ENCODE assay signal across 2 cellular contexts in genomic region chr18:70372450-70373061, GRCh38.
TF ChIP-seq lines count a peak whose summit lies in the region.

No MANE protein-coding gene starts in this region.

TF ChIP-seq in GM23338, 12 proteins besides CTCF, POLR2A, EP300 and RAD21 (continued from another document):
- TF ChIP-seq POLR2AphosphoS5 (IDR thresholded peaks at IDR 0.05; ENCODE audit: low read depth) (no peak), EZH2phosphoT487 (IDR thresholded peaks at IDR 0.05; ENCODE audit: unreplicated experiment) (no peak), ZNF462 (CRISPR knock-in tag; IDR thresholded peaks at IDR 0.05) (no peak), ZNF331 (CRISPR knock-in tag; IDR thresholded peaks at IDR 0.05; ENCODE audit: low read depth) (no peak), EZH2 (IDR thresholded peaks at IDR 0.05; ENCODE audit: low read depth, unreplicated experiment) (no peak), ETS1 (IDR thresholded peaks at IDR 0.05) (no peak), NANOG (IDR thresholded peaks at IDR 0.05; ENCODE audit: borderline replicate concordance) (no peak), STAT1 (IDR thresholded peaks at IDR 0.05; ENCODE audit: unreplicated experiment) (no peak), CREB1 (CRISPR knock-in tag; IDR thresholded peaks at IDR 0.05; ENCODE audit: low read depth) (no peak)

TF ChIP-seq in SK-N-SH treated with all-trans-retinoic acid at 6 μM for 48 hours, 23 proteins besides CTCF, POLR2A, EP300 and RAD21 (continued from another document):
- TF ChIP-seq CREB5 (CRISPR knock-in tag; IDR thresholded peaks at IDR 0.05; ENCODE audit: low read depth), result no peak
- TF ChIP-seq ZNF70 (CRISPR knock-in tag; IDR thresholded peaks at IDR 0.05), result no peak
- no peak for TF ChIP-seq TSHZ2 (CRISPR knock-in tag; IDR thresholded peaks at IDR 0.05)
- TF ChIP-seq GLIS3 (CRISPR knock-in tag; IDR thresholded peaks at IDR 0.05), result no peak
- TF ChIP-seq ARNTL (CRISPR knock-in tag; IDR thresholded peaks at IDR 0.05; ENCODE audit: borderline replicate concordance, low read depth), result no peak
- TF ChIP-seq BACH2 (CRISPR knock-in tag; IDR thresholded peaks at IDR 0.05; ENCODE audit: borderline replicate concordance), result no peak
- TF ChIP-seq POU6F1 (CRISPR knock-in tag; IDR thresholded peaks at IDR 0.05; ENCODE audit: borderline replicate concordance, low read depth), result no peak
- no peak for TF ChIP-seq PPARA (CRISPR knock-in tag; IDR thresholded peaks at IDR 0.05; ENCODE audit: borderline replicate concordance)
- no peak for TF ChIP-seq SNAI2 (CRISPR knock-in tag; IDR thresholded peaks at IDR 0.05)
- no peak for TF ChIP-seq ISL1 (CRISPR knock-in tag; IDR thresholded peaks at IDR 0.05)
